In genomic region chr7:142873281-142873784, GRCh38 we compare ENCODE assay signal across 8 cellular contexts. TPM values are rescaled to one million over a fixed set of nuclear protein-coding genes. Genes with fewer than 3 reads are reported as not detected.
DNase-seq lines count a peak whose midpoint lies in the region; ATAC-seq and TF ChIP-seq lines count a peak whose summit lies in the region.

No MANE protein-coding gene starts in this region.

- H3K27me3 Mint-ChIP-seq in activated CD4-positive, alpha-beta T cell treated with anti-CD3 and anti-CD28 coated beads, Interleukin-2, amount 10 ng/mL, durations not matched to agents 24 days and 14 days = no peaks in the 10 kb centered on the region

- TF ChIP-seq CTCF in GM13976 (IDR thresholded peaks at IDR 0.05; ENCODE audit: borderline replicate concordance, control extremely low read depth, extremely low read depth, insufficient read depth, missing control alignments) = no peak

- no peak overlapping the region for H3K4me3 Mint-ChIP-seq in activated CD4-positive, alpha-beta T cell treated with anti-CD3 and anti-CD28 coated beads, Interleukin-2, amount 10 ng/mL, durations not matched to agents 24 days and 14 days

- H3K36me3 Mint-ChIP-seq in activated CD4-positive, alpha-beta T cell treated with anti-CD3 and anti-CD28 coated beads, Interleukin-2, amount 10 ng/mL, durations not matched to agents 24 days and 14 days (ENCODE audit: low read depth) = no peaks in the 10 kb centered on the region

- no peak overlapping the region for H3K27ac Mint-ChIP-seq in activated CD4-positive, alpha-beta T cell treated with anti-CD3 and anti-CD28 coated beads, Interleukin-2, amount 10 ng/mL, durations not matched to agents 24 days and 14 days

- no peaks in the 10 kb centered on the region for H3K4me1 Mint-ChIP-seq in activated CD4-positive, alpha-beta T cell treated with anti-CD3 and anti-CD28 coated beads, Interleukin-2, amount 10 ng/mL, durations not matched to agents 24 days and 14 days

- ATAC-seq in HG03342 (IDR thresholded peaks at IDR 0.05; ENCODE audit: unreplicated experiment) = peak; percentile 83

- intact Hi-C loops in activated CD4-positive, alpha-beta T cell treated with anti-CD3 and anti-CD28 coated beads, Interleukin-2, amount 10 ng/mL, durations not matched to agents 24 days and 14 days (cut with micrococcal nuclease) = no loop called here

- in situ Hi-C loops in GM13976 (cut with MboI; ENCODE audit: low sequenced_read_pairs, unreplicated experiment) = loop anchor here (10.0 kb wide), 1 partner anchor 131 kb away; no protein-coding TSS in a partner anchor

- no peaks in the 10 kb centered on the region for H3K9me3 Mint-ChIP-seq in activated CD4-positive, alpha-beta T cell treated with anti-CD3 and anti-CD28 coated beads, Interleukin-2, amount 10 ng/mL, durations not matched to agents 24 days and 14 days

- DNase-seq in A172 (ENCODE audit: low spot score) = peak; percentile 29
- DNase-seq in GM13976 (ENCODE audit: low spot score) = peak; percentile 72
- DNase-seq in activated CD4-positive, alpha-beta T cell treated with anti-CD3 and anti-CD28 coated beads, Interleukin-2, amount 10 ng/mL, durations not matched to agents 24 days and 14 days = peak; percentile 75
- peak; percentile 80 for DNase-seq in iPS-NIHi7 (ENCODE audit: extremely low spot score)
- DNase-seq in NCI-H2227 treated with DMSO at 0.1 percent for 48 hours (lab: John Stamatoyannopoulos, UW) = no peak
- DNase-seq in UCSD-AML1 (lab: John Stamatoyannopoulos, UW; ENCODE audit: unreplicated experiment) = no peak
- DNase-seq in kidney glomerular epithelial cell (lab: John Stamatoyannopoulos, UW) = no peak

RNA-seq across cellular contexts. Expression of gene TRPV6, which starts 12.2 kb away (rescaled TPM):
- total RNA-seq in A172 (2014; rRNA removed; shearing (Covaris generic)) = not detected in 2 replicates
- not detected in 2 replicates for total RNA-seq in activated CD4-positive, alpha-beta T cell treated with anti-CD3 and anti-CD28 coated beads, Interleukin-2, amount 10 ng/mL, durations not matched to agents 24 days and 14 days

RNA-seq across cellular contexts. Expression of gene EPHB6, which starts 18.5 kb away (rescaled TPM):
- 2.0 and 2.7 TPM in 2 replicates for total RNA-seq in A172 (2014; rRNA removed; shearing (Covaris generic))
- 5.9 and 7.3 TPM in 2 replicates for total RNA-seq in activated CD4-positive, alpha-beta T cell treated with anti-CD3 and anti-CD28 coated beads, Interleukin-2, amount 10 ng/mL, durations not matched to agents 24 days and 14 days

Comparison
In these comparisons a context has a peak if more than half of its experiments do, and no peak if none do; other contexts are left out.
1. DNase-seq: peak in A172 (single experiment), GM13976 (single experiment), activated CD4-positive, alpha-beta T cell treated with anti-CD3 and anti-CD28 coated beads, Interleukin-2, amount 10 ng/mL, durations not matched to agents 24 days and 14 days (single experiment) and iPS-NIHi7 (single experiment); none in NCI-H2227 treated with DMSO at 0.1 percent for 48 hours (single experiment), UCSD-AML1 (single experiment) and kidney glomerular epithelial cell (single experiment).